1 cellular context compared by ENCODE assay signal in genomic region chr1:19596719-19597462, GRCh38.
TF ChIP-seq lines count a peak whose summit lies in the region.

No MANE protein-coding gene starts in this region.

TF ChIP-seq in HepG2, 621 proteins besides CTCF, POLR2A, EP300 and RAD21 (continued from another document and continues in another):
- no peak for TF ChIP-seq ZBTB46 (CRISPR knock-in tag; IDR thresholded peaks at IDR 0.05; ENCODE audit: borderline replicate concordance)
- TF ChIP-seq ISX (CRISPR knock-in tag; conservative IDR thresholded peaks at IDR 0.05) = no peak
- no peak for TF ChIP-seq ATF1 (CRISPR knock-in tag; IDR thresholded peaks at IDR 0.05)
- TF ChIP-seq ZBTB49 (CRISPR knock-in tag; IDR thresholded peaks at IDR 0.05; ENCODE audit: borderline replicate concordance) = no peak
- TF ChIP-seq IRF1 (CRISPR knock-in tag; IDR thresholded peaks at IDR 0.05; ENCODE audit: low read depth) = no peak
- TF ChIP-seq STAT5B (CRISPR knock-in tag; IDR thresholded peaks at IDR 0.05) = no peak
- TF ChIP-seq PRDM4 (CRISPR knock-in tag; IDR thresholded peaks at IDR 0.05; ENCODE audit: borderline replicate concordance) = no peak
- TF ChIP-seq ARHGAP35 (CRISPR knock-in tag; IDR thresholded peaks at IDR 0.05; ENCODE audit: borderline replicate concordance) = no peak
- no peak; the same call in 1 of the 2 replicates for TF ChIP-seq ZNF230 (CRISPR knock-in tag; IDR thresholded peaks at IDR 0.05)
- no peak; the same call in 1 of the 2 replicates for TF ChIP-seq ZNF784 (CRISPR knock-in tag; IDR thresholded peaks at IDR 0.05; ENCODE audit: borderline replicate concordance)
- TF ChIP-seq PHF21A (CRISPR knock-in tag; IDR thresholded peaks at IDR 0.05) = peak; percentile 40; the same call in 1 of the 2 replicates
- no peak for TF ChIP-seq ZNF572 (CRISPR knock-in tag; IDR thresholded peaks at IDR 0.05)
- no peak for TF ChIP-seq HNRNPL (IDR thresholded peaks at IDR 0.05; ENCODE audit: low read depth, low read length)
- TF ChIP-seq ETS1 (CRISPR knock-in tag; IDR thresholded peaks at IDR 0.05) = 0 out of 2 replicates have a peak, but pooled peaks have one; percentile 62
- no peak for TF ChIP-seq SP5 (CRISPR knock-in tag; IDR thresholded peaks at IDR 0.05; ENCODE audit: borderline replicate concordance, low read depth)
- peak; percentile 71; the same call in 1 of the 2 replicates for TF ChIP-seq TARDBP (CRISPR knock-in tag; IDR thresholded peaks at IDR 0.05)
- TF ChIP-seq ZSCAN30 (CRISPR knock-in tag; IDR thresholded peaks at IDR 0.05) = no peak
- no peak for TF ChIP-seq ZBTB1 (CRISPR knock-in tag; IDR thresholded peaks at IDR 0.05; ENCODE audit: borderline replicate concordance)
- TF ChIP-seq MTA3 (CRISPR knock-in tag; IDR thresholded peaks at IDR 0.05) = 0 out of 2 replicates have a peak, but pooled peaks have one; percentile 19
- peak; percentile 91 for TF ChIP-seq DRAP1 (CRISPR knock-in tag; IDR thresholded peaks at IDR 0.05)
- TF ChIP-seq MED13 (CRISPR knock-in tag; IDR thresholded peaks at IDR 0.05) = no peak
- no peak for TF ChIP-seq ZNF333 (CRISPR knock-in tag; IDR thresholded peaks at IDR 0.05; ENCODE audit: borderline replicate concordance)
- peak; percentile 78 for TF ChIP-seq ZNF407 (CRISPR knock-in tag; IDR thresholded peaks at IDR 0.05; ENCODE audit: not compliant biosample characterization)
- TF ChIP-seq PRMT3 (CRISPR knock-in tag; IDR thresholded peaks at IDR 0.05; ENCODE audit: borderline replicate concordance, low read depth) = no peak
- TF ChIP-seq DR1 (CRISPR knock-in tag; IDR thresholded peaks at IDR 0.05) = peak; percentile 72
